ENCODE assay signal across 26 cellular contexts in the genomic region with DNA sequence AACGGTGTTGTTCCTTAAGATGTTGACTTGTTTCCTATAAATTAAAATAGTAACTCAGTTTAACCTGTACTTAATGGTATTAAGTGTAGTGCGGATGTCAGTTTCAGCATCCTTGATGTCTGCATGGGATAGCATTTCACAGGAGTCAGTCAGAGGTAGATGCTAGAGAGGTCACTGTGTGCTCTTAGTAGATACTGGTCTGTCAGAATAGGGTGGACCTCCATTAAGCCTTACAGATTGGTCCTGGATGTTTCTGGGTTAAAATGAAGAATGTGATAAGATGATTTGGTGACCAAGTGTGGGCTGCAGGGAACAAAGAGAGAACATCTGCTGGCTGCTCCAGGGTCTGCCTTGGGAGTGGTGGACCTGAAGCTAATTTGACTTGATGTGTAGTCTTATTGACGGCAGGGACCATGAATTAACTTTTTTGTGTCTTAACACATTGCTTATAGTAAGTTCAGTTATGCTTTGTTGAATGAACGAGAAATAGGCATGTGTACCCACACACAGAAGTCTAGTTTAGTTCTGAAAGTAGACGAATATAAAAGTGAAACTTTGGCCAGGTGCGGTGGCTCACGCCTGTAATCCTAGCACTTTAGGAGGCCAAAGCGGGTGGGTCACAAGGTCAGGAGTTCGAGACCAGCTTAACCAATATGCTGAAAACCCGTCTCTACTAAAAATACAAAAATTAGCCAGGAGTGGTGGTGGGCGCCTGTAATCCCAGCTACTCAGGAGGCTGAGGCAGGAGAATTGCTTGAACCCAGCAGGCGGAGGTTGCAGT. TPM values are rescaled to one million over a fixed set of nuclear protein-coding genes. Genes with fewer than 3 reads are reported as not detected.
DNase-seq lines count a peak whose midpoint lies in the region; ATAC-seq and TF ChIP-seq lines count a peak whose summit lies in the region.
"Had no signal": no experiment of that assay in that cellular context is flagged by ENCODE, and none has a peak within 500 bp of the region (broad histone marks: within the 10 kb centered on the region; RNA-seq: fewer than 3 reads in every experiment).

No MANE protein-coding gene starts in this region.

- no peak for TF ChIP-seq CTCF in type B pancreatic cell (conservative IDR thresholded peaks at IDR 0.05)

- CTCF ChIA-PET in activated naive CD4-positive, alpha-beta T cell treated with anti-CD3 and anti-CD28 coated beads for 36 hours (lab: Charles Lee) = no interaction called here

- no peak overlapping the region for H3K4me3 Mint-ChIP-seq in activated naive CD4-positive, alpha-beta T cell treated with anti-CD3 and anti-CD28 coated beads, Interleukin-2, amount 50 U/mL, for 24 hours
- H3K4me3 Mint-ChIP-seq in activated naive CD4-positive, alpha-beta T cell treated with anti-CD3 and anti-CD28 coated beads for 36 hours = no peak overlapping the region
- no peak overlapping the region for H3K4me3 Mint-ChIP-seq in type B pancreatic cell
- H3K4me3 Mint-ChIP-seq: mesothelial cell of epicardium; naive thymus-derived CD8-positive, alpha-beta T cell; T-cell had no signal

- H3K9me3 Mint-ChIP-seq in activated naive CD4-positive, alpha-beta T cell treated with anti-CD3 and anti-CD28 coated beads, Interleukin-2, amount 50 U/mL, for 24 hours = no peaks in the 10 kb centered on the region
- H3K9me3 Mint-ChIP-seq in activated naive CD4-positive, alpha-beta T cell treated with anti-CD3 and anti-CD28 coated beads for 36 hours = no peaks in the 10 kb centered on the region
- H3K9me3 Mint-ChIP-seq in type B pancreatic cell = no peaks in the 10 kb centered on the region
- H3K9me3 Mint-ChIP-seq: mesothelial cell of epicardium; naive thymus-derived CD8-positive, alpha-beta T cell; T-cell had no signal

- H3K27me3 Mint-ChIP-seq in activated naive CD4-positive, alpha-beta T cell treated with anti-CD3 and anti-CD28 coated beads, Interleukin-2, amount 50 U/mL, for 24 hours = no peaks in the 10 kb centered on the region
- no peaks in the 10 kb centered on the region for H3K27me3 Mint-ChIP-seq in activated naive CD4-positive, alpha-beta T cell treated with anti-CD3 and anti-CD28 coated beads for 36 hours (ENCODE audit: low read depth)
- no peaks in the 10 kb centered on the region for H3K27me3 Mint-ChIP-seq in type B pancreatic cell
- H3K27me3 Mint-ChIP-seq: naive thymus-derived CD8-positive, alpha-beta T cell; T-cell had no signal

- peak; percentile 85 for ATAC-seq in GM21529 (IDR thresholded peaks at IDR 0.05; ENCODE audit: unreplicated experiment)
- ATAC-seq in HG03432 (IDR thresholded peaks at IDR 0.05; ENCODE audit: unreplicated experiment) = no peak
- ATAC-seq: A549; naive thymus-derived CD8-positive, alpha-beta T cell; T-cell had no signal

- H3K4me1 Mint-ChIP-seq in activated naive CD4-positive, alpha-beta T cell treated with anti-CD3 and anti-CD28 coated beads, Interleukin-2, amount 50 U/mL, for 24 hours = peaks cover 8% of the 10 kb centered on the region
- peaks cover 15% of the 10 kb centered on the region for H3K4me1 Mint-ChIP-seq in activated naive CD4-positive, alpha-beta T cell treated with anti-CD3 and anti-CD28 coated beads for 36 hours (ENCODE audit: low read depth)
- no peaks in the 10 kb centered on the region for H3K4me1 Mint-ChIP-seq in type B pancreatic cell (ENCODE audit: unreplicated experiment)
- H3K4me1 Mint-ChIP-seq: mesothelial cell of epicardium had no signal

- DNase-seq in activated naive CD4-positive, alpha-beta T cell treated with anti-CD3 and anti-CD28 coated beads for 36 hours = no peak
- DNase-seq in RPMI8226 (peak; percentile 46), type B pancreatic cell (ENCODE audit: extremely low spot score, unreplicated experiment) (no peak), globus pallidus (ENCODE audit: low spot score) (no peak), DMS 273 treated with DMSO at 0.1 percent for 48 hours (lab: John Stamatoyannopoulos, UW) (no peak)
- DNase-seq: activated CD4-positive, alpha-beta T cell treated with anti-CD3 and anti-CD28 coated beads for 1 hour; activated naive CD4-positive, alpha-beta T cell treated with anti-CD3 and anti-CD28 coated beads, Interleukin-2, amount 50 U/mL, for 16 hours; aorta; BE2C; GF-D8; HCEC 1CT; left ventricle myocardium inferior; naive thymus-derived CD8-positive, alpha-beta T cell; NCI-H1105 treated with DMSO at 0.1 percent for 48 hours; NCI-H2081; NCI-H82; retina; SIG-M5; small intestine; stimulated activated CD4-positive, alpha-beta T cell treated with anti-CD3 and anti-CD28 coated beads, Interleukin-2, amount 100 ng/mL, for 24 hours; T-cell had no signal

- peak overlapping the region; percentile 55 for H3K27ac Mint-ChIP-seq in activated naive CD4-positive, alpha-beta T cell treated with anti-CD3 and anti-CD28 coated beads, Interleukin-2, amount 50 U/mL, for 24 hours
- H3K27ac Mint-ChIP-seq in activated naive CD4-positive, alpha-beta T cell treated with anti-CD3 and anti-CD28 coated beads for 36 hours = no peak overlapping the region
- peak overlapping the region; percentile 43 for H3K27ac Mint-ChIP-seq in type B pancreatic cell
- H3K27ac Mint-ChIP-seq: mesothelial cell of epicardium had no signal

- peaks cover 11% of the 10 kb centered on the region for H3K36me3 Mint-ChIP-seq in activated naive CD4-positive, alpha-beta T cell treated with anti-CD3 and anti-CD28 coated beads, Interleukin-2, amount 50 U/mL, for 24 hours
- H3K36me3 Mint-ChIP-seq in activated naive CD4-positive, alpha-beta T cell treated with anti-CD3 and anti-CD28 coated beads for 36 hours (ENCODE audit: low read depth) = peaks cover 45% of the 10 kb centered on the region
- H3K36me3 Mint-ChIP-seq in type B pancreatic cell = peaks cover 26% of the 10 kb centered on the region

- intact Hi-C loops in activated naive CD4-positive, alpha-beta T cell treated with anti-CD3 and anti-CD28 coated beads for 36 hours (cut with micrococcal nuclease) = no loop called here

RNA-seq across cellular contexts. Expression of gene RAB24, which starts 12.5 kb away (rescaled TPM):
- 10 to 100 TPM; 10.9 to 13.2 TPM for total RNA-seq in activated naive CD4-positive, alpha-beta T cell treated with anti-CD3 and anti-CD28 coated beads for 36 hours
- total RNA-seq in type B pancreatic cell (ENCODE audit: low replicate concordance) = 42.6 and 46.2 TPM in 2 replicates

RNA-seq across cellular contexts. Expression of gene PRELID1, which starts 12.6 kb away (rescaled TPM):
- 100 to 1,000 TPM; 253 to 254 TPM for total RNA-seq in activated naive CD4-positive, alpha-beta T cell treated with anti-CD3 and anti-CD28 coated beads for 36 hours
- total RNA-seq in type B pancreatic cell (ENCODE audit: low replicate concordance) = 126 and 163 TPM in 2 replicates

RNA-seq across cellular contexts. Expression of gene MXD3, which starts 20.7 kb away (rescaled TPM):
- 10 to 100 TPM; 45.0 to 51.7 TPM for total RNA-seq in activated naive CD4-positive, alpha-beta T cell treated with anti-CD3 and anti-CD28 coated beads for 36 hours
- 10.2 and 29.5 TPM in 2 replicates for total RNA-seq in type B pancreatic cell (ENCODE audit: low replicate concordance)
